In the genomic region with DNA sequence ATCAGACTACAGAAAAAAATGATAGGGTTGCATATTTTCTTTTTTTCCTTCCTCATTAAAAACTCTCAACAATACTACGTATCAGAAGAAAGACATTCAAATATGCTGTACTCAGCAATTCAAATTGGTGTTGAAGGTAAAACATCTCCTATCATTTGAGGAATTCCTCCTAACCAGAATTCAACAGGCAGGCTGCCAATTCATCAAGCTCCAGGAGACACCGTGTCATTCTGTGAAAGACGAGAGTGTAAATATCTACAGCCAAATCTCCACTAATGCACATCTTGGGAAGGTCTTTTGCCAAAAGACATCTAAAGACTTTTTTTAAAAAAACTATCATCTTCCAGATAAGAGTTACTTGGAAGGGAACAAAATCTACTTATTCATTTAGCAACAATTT, we compare ENCODE assay signal across 12 cellular contexts.
"Had no signal": no experiment of that assay in that cellular context is flagged by ENCODE, and none has a peak within 500 bp of the region (broad histone marks: within the 10 kb centered on the region; RNA-seq: fewer than 3 reads in every experiment).

No MANE protein-coding gene starts in this region.

- H3K4me1 ChIP-seq: neural progenitor cell, pancreas had no signal

- H3K27ac ChIP-seq: hepatocyte, neural progenitor cell, pancreas, stomach had no signal

- H3K9me3 ChIP-seq: adrenal gland, gastroesophageal sphincter, pancreas, stomach, thoracic aorta had no signal

- H3K4me3 Mint-ChIP-seq: brain, neural progenitor cell had no signal

- H3K9me3 Mint-ChIP-seq: brain, neural progenitor cell had no signal

- H3K36me3 ChIP-seq: adrenal gland, neural progenitor cell, pancreas had no signal

- H3K27me3 Mint-ChIP-seq: brain had no signal

- DNase-seq: activated CD4-positive, alpha-beta T cell treated with anti-CD3 and anti-CD28 coated beads, Interleukin-2, amount 50 U/mL, for 1 hour; activated naive CD4-positive, alpha-beta T cell treated with anti-CD3 and anti-CD28 coated beads, Interleukin-2, amount 50 U/mL, for 16 hours; dermis blood vessel endothelial cell; pancreas; small intestine; stomach had no signal

- H3K27ac Mint-ChIP-seq: brain, neural progenitor cell had no signal

- ATAC-seq: pancreas had no signal

- H3K27me3 ChIP-seq: adrenal gland, gastroesophageal sphincter, hepatocyte, neural progenitor cell, pancreas, stomach had no signal

- H3K4me1 Mint-ChIP-seq: neural progenitor cell had no signal

- H3K4me3 ChIP-seq: adrenal gland, gastroesophageal sphincter, hepatocyte, neural progenitor cell, pancreas, stomach, thoracic aorta had no signal
